8 cellular contexts compared by ENCODE assay signal in genomic region chr2:239328306-239329191, GRCh38.
DNase-seq lines count a peak whose midpoint lies in the region; ATAC-seq and TF ChIP-seq lines count a peak whose summit lies in the region.

No MANE protein-coding gene starts in this region.

- DNase-seq in NCI-H2107 treated with DMSO at 0.1 percent for 48 hours (lab: John Stamatoyannopoulos, UW; ENCODE audit: unreplicated experiment) (peak; percentile 43), esophagus muscularis mucosa (ENCODE audit: extremely low spot score) (no peak), HEK293T (ENCODE audit: extremely low spot score) (no peak), GM19240 (ENCODE audit: insufficient read length, low spot score) (no peak), RKO (ENCODE audit: low spot score) (no peak)
- DNase-seq in naive thymus-derived CD4-positive, alpha-beta T cell = peak in 2 of 9 donors; percentile 16 to 27
- DNase-seq in stimulated activated CD4-positive, alpha-beta T cell treated with anti-CD3 and anti-CD28 coated beads, Interleukin-2, amount 100 ng/mL, for 48 hours = no peak

- H3K4me3 Mint-ChIP-seq in naive thymus-derived CD4-positive, alpha-beta T cell = peak overlapping the region; percentile 27 to 77 (median 71)

- H3K36me3 ChIP-seq in ACC112 (ENCODE audit: insufficient read depth, low read length) (no peaks in the 10 kb centered on the region), esophagus muscularis mucosa (no peaks in the 10 kb centered on the region)
- H3K36me3 ChIP-seq in naive thymus-derived CD4-positive, alpha-beta T cell (ENCODE audit: control insufficient read depth in 2 of 3, insufficient read depth in 3 of 3, low read length in 3 of 3) = no peaks in the 10 kb centered on the region

- H3K79me2 ChIP-seq in ACC112 (ENCODE audit: control insufficient read depth, insufficient read depth, low read length, unreplicated experiment) = no peaks in the 10 kb centered on the region

- peak overlapping the region; percentile 60 for H2AFZ ChIP-seq in ACC112 (ENCODE audit: low read length, unreplicated experiment)

- peak; percentile 64 for TF ChIP-seq EP300 in esophagus muscularis mucosa (IDR thresholded peaks at IDR 0.05)

- H3K36me3 Mint-ChIP-seq in naive thymus-derived CD4-positive, alpha-beta T cell = peaks cover 4 to 17% (median 12%) of the 10 kb centered on the region in 5 donors

- H3K4me1 ChIP-seq in ACC112 (ENCODE audit: control insufficient read depth, insufficient read depth, low read length, unreplicated experiment) = peaks cover 19% of the 10 kb centered on the region
- peaks cover 57 to 86% (median 85%) of the 10 kb centered on the region in 4 donors for H3K4me1 ChIP-seq in esophagus muscularis mucosa
- H3K4me1 ChIP-seq in naive thymus-derived CD4-positive, alpha-beta T cell (ENCODE audit: control insufficient read depth in 2 of 2, insufficient read depth in 2 of 2, low read length in 2 of 2) = peaks cover 8 to 50% of the 10 kb centered on the region in 2 donors

- peak in 2 of 3 experiments; percentile 21 to 35 for TF ChIP-seq CTCF in esophagus muscularis mucosa (IDR thresholded peaks at IDR 0.05)

- H3K9me3 Mint-ChIP-seq in naive thymus-derived CD4-positive, alpha-beta T cell = peaks cover 0 to 3% (median 0%) of the 10 kb centered on the region in 11 donors

- POLR2A ChIA-PET in naive thymus-derived CD4-positive, alpha-beta T cell (lab: Charles Lee) = interaction anchor here (0.7 to 3.0 kb wide), 13 partner anchors 9 to 64 kb away, joined by 3 to 16 read pairs (median 5); no protein-coding TSS in a partner anchor
- POLR2A ChIA-PET in HEK293T (lab: Yijun Ruan, JAX) = no interaction called here

- H3K27ac ChIP-seq in ACC112 (ENCODE audit: low read depth, low read length) (peak overlapping the region; percentile 59), esophagus muscularis mucosa (replicated peaks in 1 of 4) (peak overlapping the region; percentile 91 to 97 (median 91))
- H3K27ac ChIP-seq in naive thymus-derived CD4-positive, alpha-beta T cell (ENCODE audit: low read depth, low read length) = peak overlapping the region; percentile 68

- peak; percentile 38 for TF ChIP-seq POLR2A in esophagus muscularis mucosa (IDR thresholded peaks at IDR 0.05; ENCODE audit: low read depth)

- CTCF ChIA-PET in naive thymus-derived CD4-positive, alpha-beta T cell (lab: Charles Lee) = interaction anchor here (0.7 kb wide), 2 partner anchors 8 to 1311 kb away, joined by 3 read pairs; no protein-coding TSS in a partner anchor
- CTCF ChIA-PET in HEK293T (lab: Yijun Ruan, JAX) = no interaction called here

- peaks cover 43 to 87% (median 79%) of the 10 kb centered on the region in 7 donors for H3K4me1 Mint-ChIP-seq in naive thymus-derived CD4-positive, alpha-beta T cell

- intact Hi-C loops in esophagus muscularis mucosa (cut with DNase I) = no loop called here
- intact Hi-C loops in naive thymus-derived CD4-positive, alpha-beta T cell (cut with micrococcal nuclease) = loop anchor here in 1 of 2 donors (5.0 kb wide), 1 partner anchor 54 kb away; no protein-coding TSS in a partner anchor

- peaks cover 0 to 3% (median 0%) of the 10 kb centered on the region in 5 donors for H3K27me3 Mint-ChIP-seq in naive thymus-derived CD4-positive, alpha-beta T cell

- WGBS in esophagus muscularis mucosa = 21% methylated on average over 18 of the region's 21 CpGs

- H3K27me3 ChIP-seq in ACC112 (ENCODE audit: insufficient read depth, low read length) = no peaks in the 10 kb centered on the region
- no peaks in the 10 kb centered on the region for H3K27me3 ChIP-seq in esophagus muscularis mucosa
- no peaks in the 10 kb centered on the region for H3K27me3 ChIP-seq in naive thymus-derived CD4-positive, alpha-beta T cell (ENCODE audit: control insufficient read depth in 2 of 2, insufficient read depth in 2 of 2, low read length in 2 of 2)

- no peaks in the 10 kb centered on the region for H3K9me3 ChIP-seq in esophagus muscularis mucosa
- no peaks in the 10 kb centered on the region for H3K9me3 ChIP-seq in naive thymus-derived CD4-positive, alpha-beta T cell (ENCODE audit: control insufficient read depth in 2 of 3, low read length in 3 of 3)

- H3K27ac Mint-ChIP-seq in naive thymus-derived CD4-positive, alpha-beta T cell = peak overlapping the region; percentile 89 to 100 (median 95)

- ATAC-seq in naive thymus-derived CD4-positive, alpha-beta T cell = no peak

- H3K4me3 ChIP-seq in ACC112 (ENCODE audit: low read depth, low read length) (peak overlapping the region; percentile 33; the same call in 1 of the 2 replicates), esophagus muscularis mucosa (peak overlapping the region; percentile 10 to 22 (median 19))
- H3K4me3 ChIP-seq in naive thymus-derived CD4-positive, alpha-beta T cell (ENCODE audit: low read length) = no peak overlapping the region

TF ChIP-seq in HEK293T, 16 proteins besides CTCF, POLR2A, EP300 and RAD21:
- no peak for TF ChIP-seq TARDBP (IDR thresholded peaks at IDR 0.05)
- no peak for TF ChIP-seq LEF1 (IDR thresholded peaks at IDR 0.05; ENCODE audit: borderline replicate concordance)
- no peak for TF ChIP-seq NFRKB (IDR thresholded peaks at IDR 0.05)
- no peak for TF ChIP-seq L3MBTL2 (conservative IDR thresholded peaks at IDR 0.05)
- TF ChIP-seq PKNOX1 (IDR thresholded peaks at IDR 0.05) = no peak
- TF ChIP-seq ZNF384 (IDR thresholded peaks at IDR 0.05) = no peak
- no peak for TF ChIP-seq FOXK2 (IDR thresholded peaks at IDR 0.05)
- TF ChIP-seq FOXA1 (IDR thresholded peaks at IDR 0.05) = no peak
- no peak for TF ChIP-seq HDGF (IDR thresholded peaks at IDR 0.05; ENCODE audit: borderline replicate concordance)
- TF ChIP-seq BHLHE40 (IDR thresholded peaks at IDR 0.05; ENCODE audit: borderline replicate concordance) = no peak
- TF ChIP-seq SUZ12 (IDR thresholded peaks at IDR 0.05) = no peak
- no peak for TF ChIP-seq ARNT (IDR thresholded peaks at IDR 0.05)
- no peak for TF ChIP-seq FOXM1 (IDR thresholded peaks at IDR 0.05; ENCODE audit: borderline replicate concordance)
- TF ChIP-seq SP1 (IDR thresholded peaks at IDR 0.05) = no peak
- TF ChIP-seq ELF4 (IDR thresholded peaks at IDR 0.05) = no peak
- TF ChIP-seq CTBP1 (IDR thresholded peaks at IDR 0.05; ENCODE audit: borderline replicate concordance) = no peak
